ENCODE assay signal across 1 cellular context in genomic region chr14:94025720-94026119, GRCh38.
TF ChIP-seq lines count a peak whose summit lies in the region.

No MANE protein-coding gene starts in this region.

TF ChIP-seq in H1, 55 proteins besides CTCF, POLR2A, EP300 and RAD21:
- no peak for TF ChIP-seq HDAC2 (IDR thresholded peaks at IDR 0.05; ENCODE audit: borderline replicate concordance in 1 of 2, low read depth in 2 of 2, low read length in 2 of 2)
